Comparison of ENCODE assay signal across 8 cellular contexts in genomic region chr19:16326401-16327130, GRCh38. TPM values are rescaled to one million over a fixed set of nuclear protein-coding genes. Genes with fewer than 3 reads are reported as not detected.
DNase-seq lines count a peak whose midpoint lies in the region; ATAC-seq and TF ChIP-seq lines count a peak whose summit lies in the region.

No MANE protein-coding gene starts in this region.

- no peaks in the 10 kb centered on the region for H3K9me3 ChIP-seq in gastroesophageal sphincter
- H3K9me3 ChIP-seq in sigmoid colon = no peaks in the 10 kb centered on the region

- H3K4me3 ChIP-seq in gastroesophageal sphincter (peak overlapping the region; percentile 72 to 78), sigmoid colon (peak overlapping the region; percentile 58 to 92 (median 75))

- no peak for TF ChIP-seq CTCF in GM20000 (IDR thresholded peaks at IDR 0.05; ENCODE audit: extremely low read depth, missing control alignments)
- peak in 1 of 4 experiments; percentile 14 for TF ChIP-seq CTCF in gastroesophageal sphincter (IDR thresholded peaks at IDR 0.05)
- no peak for TF ChIP-seq CTCF in sigmoid colon (IDR thresholded peaks at IDR 0.05)

- 5 to 36% methylated on average over 3 to 8 of the region's 55 CpGs for WGBS in gastroesophageal sphincter (ENCODE audit: low coverage in 1 of 2), 2 donors
- WGBS in sigmoid colon, 2 donors = 29 to 53% methylated on average over 55 of the region's 55 CpGs

- peak; percentile 36 to 50 for TF ChIP-seq POLR2A in gastroesophageal sphincter (IDR thresholded peaks at IDR 0.05)
- no peak for TF ChIP-seq POLR2A in sigmoid colon (IDR thresholded peaks at IDR 0.05)

- H3K4me1 ChIP-seq in gastroesophageal sphincter (peaks cover 0 to 61% (median 19%) of the 10 kb centered on the region in 3 donors), sigmoid colon (peaks cover 0 to 45% (median 37%) of the 10 kb centered on the region in 4 donors)

- ATAC-seq in gastroesophageal sphincter (no peak), HG02970 (IDR thresholded peaks at IDR 0.05; ENCODE audit: low FRiP score, unreplicated experiment) (no peak), GM18909 (IDR thresholded peaks at IDR 0.05; ENCODE audit: poor library complexity, unreplicated experiment) (no peak)

- intact Hi-C loops in sigmoid colon (cut with DNase I) = loop anchor here (5.0 kb wide), 1 partner anchor 79 kb away; no protein-coding TSS in a partner anchor

- H3K27ac ChIP-seq in gastroesophageal sphincter (peak overlapping the region; percentile 94 to 98 (median 94)), sigmoid colon (peak overlapping the region; percentile 94 to 97 (median 97))

- TF ChIP-seq EP300 in gastroesophageal sphincter (IDR thresholded peaks at IDR 0.05) (no peak), sigmoid colon (IDR thresholded peaks at IDR 0.05) (no peak)

- H3K36me3 ChIP-seq in gastroesophageal sphincter (peaks cover 0 to 22% of the 10 kb centered on the region in 2 donors), sigmoid colon (peaks cover 4 to 25% (median 9%) of the 10 kb centered on the region in 4 donors)

- no peaks in the 10 kb centered on the region for H3K27me3 ChIP-seq in gastroesophageal sphincter
- no peaks in the 10 kb centered on the region for H3K27me3 ChIP-seq in sigmoid colon

- DNase-seq in GM20000 (ENCODE audit: low spot score) = peak; percentile 60
- peak; percentile 75 for DNase-seq in activated CD8-positive, alpha-beta memory T cell treated with anti-CD3 and anti-CD28 coated beads for 24 hours
- DNase-seq in sigmoid colon = no peak
- DNase-seq in kidney glomerular epithelial cell (lab: John Stamatoyannopoulos, UW) = no peak
- DNase-seq in COR-L47 (lab: John Stamatoyannopoulos, UW) = no peak

RNA-seq across cellular contexts. Expression of gene KLF2, which starts 1.9 kb away (rescaled TPM):
- total RNA-seq in gastroesophageal sphincter (10 to 100 TPM; 29.4 to 40.0 (median 34.9) TPM), sigmoid colon (10 to 100 TPM; 17.1 to 49.3 (median 28.3) TPM)
- polyA plus RNA-seq in sigmoid colon = 10 to 100 TPM in 1 of 3 donors, 1 to 10 TPM in 2; 2.8 to 25.9 (median 3.6) TPM

Comparison
In these comparisons a context has a peak if more than half of its experiments do, and no peak if none do; other contexts are left out.
1. DNase-seq: peak in GM20000 (single experiment) and activated CD8-positive, alpha-beta memory T cell treated with anti-CD3 and anti-CD28 coated beads for 24 hours (single experiment); none in sigmoid colon (single experiment), kidney glomerular epithelial cell (single experiment) and COR-L47 (single experiment).
2. POLR2A ChIP-seq: peak in gastroesophageal sphincter (2 of 2); none in sigmoid colon (0 of 2).